ENCODE assay signal across 8 cellular contexts in genomic region chr21:34865922-34866271, GRCh38.
DNase-seq lines count a peak whose midpoint lies in the region; ATAC-seq, FAIRE-seq and TF ChIP-seq lines count a peak whose summit lies in the region.

No MANE protein-coding gene starts in this region.

- DNase-seq in CD14-positive monocyte (ENCODE audit: low spot score) = no peak
- peak; percentile 77 for DNase-seq in activated CD4-positive, alpha-beta T cell treated with anti-CD3 and anti-CD28 coated beads, Interleukin-2, amount 10 ng/mL, durations not matched to agents 24 days and 14 days
- DNase-seq in naive thymus-derived CD4-positive, alpha-beta T cell = no peak
- DNase-seq in NCI-H226 = no peak
- no peak for DNase-seq in kidney
- no peak for DNase-seq in NCI-H1436 (lab: John Stamatoyannopoulos, UW)

- CTCF ChIA-PET in naive thymus-derived CD4-positive, alpha-beta T cell (lab: Charles Lee) = no interaction called here

- H3K9me3 ChIP-seq in naive thymus-derived CD4-positive, alpha-beta T cell (ENCODE audit: control insufficient read depth in 2 of 3, low read length in 3 of 3) = no peaks in the 10 kb centered on the region
- no peaks in the 10 kb centered on the region for H3K9me3 ChIP-seq in kidney (ENCODE audit: control insufficient read depth in 1 of 2, low read length in 2 of 2)

- TF ChIP-seq CTCF in CD14-positive monocyte (IDR thresholded peaks at IDR 0.05) (no peak), kidney (IDR thresholded peaks at IDR 0.05; ENCODE audit: borderline replicate concordance, extremely low read depth, insufficient read depth) (no peak)

- no peak overlapping the region for H3K4me3 ChIP-seq in naive thymus-derived CD4-positive, alpha-beta T cell (ENCODE audit: low read length)
- H3K4me3 ChIP-seq in kidney (ENCODE audit: low read length in 2 of 2) = no peak overlapping the region

- peaks cover 91 to 94% of the 10 kb centered on the region in 2 donors for H3K36me3 Mint-ChIP-seq in CD14-positive monocyte
- H3K36me3 Mint-ChIP-seq in activated CD4-positive, alpha-beta T cell treated with anti-CD3 and anti-CD28 coated beads, Interleukin-2, amount 10 ng/mL, durations not matched to agents 24 days and 14 days (ENCODE audit: low read depth) = peaks cover 76% of the 10 kb centered on the region
- H3K36me3 Mint-ChIP-seq in naive thymus-derived CD4-positive, alpha-beta T cell = peaks cover 6 to 69% (median 38%) of the 10 kb centered on the region in 5 donors

- ATAC-seq in GM19467 (IDR thresholded peaks at IDR 0.05; ENCODE audit: unreplicated experiment) = peak; percentile 89
- ATAC-seq in HG03378 (IDR thresholded peaks at IDR 0.05; ENCODE audit: unreplicated experiment) = peak; percentile 88
- ATAC-seq in naive thymus-derived CD4-positive, alpha-beta T cell = peak; percentile 60

- H3K27me3 ChIP-seq in naive thymus-derived CD4-positive, alpha-beta T cell (ENCODE audit: control insufficient read depth in 2 of 2, insufficient read depth in 2 of 2, low read length in 2 of 2) = no peaks in the 10 kb centered on the region

- H3K9me3 Mint-ChIP-seq in CD14-positive monocyte = peaks cover 0 to 2% (median 0%) of the 10 kb centered on the region in 7 donors
- no peaks in the 10 kb centered on the region for H3K9me3 Mint-ChIP-seq in activated CD4-positive, alpha-beta T cell treated with anti-CD3 and anti-CD28 coated beads, Interleukin-2, amount 10 ng/mL, durations not matched to agents 24 days and 14 days
- H3K9me3 Mint-ChIP-seq in naive thymus-derived CD4-positive, alpha-beta T cell = peaks cover 0 to 3% (median 0%) of the 10 kb centered on the region in 11 donors

- POLR2A ChIA-PET in naive thymus-derived CD4-positive, alpha-beta T cell (lab: Charles Lee) = no interaction called here

- no peak overlapping the region for H3K9ac ChIP-seq in kidney (ENCODE audit: low read length in 2 of 2)

- H3K4me1 ChIP-seq in naive thymus-derived CD4-positive, alpha-beta T cell (ENCODE audit: control insufficient read depth in 2 of 2, insufficient read depth in 2 of 2, low read length in 2 of 2) = peaks cover 0 to 16% of the 10 kb centered on the region in 2 donors
- H3K4me1 ChIP-seq in kidney (ENCODE audit: control insufficient read depth in 1 of 2, insufficient read depth in 1 of 2, low read depth in 1 of 2, low read length in 2 of 2) = peaks cover 0 to 5% of the 10 kb centered on the region in 2 donors

- no peak overlapping the region for H3K27ac ChIP-seq in naive thymus-derived CD4-positive, alpha-beta T cell (ENCODE audit: low read depth, low read length)
- H3K27ac ChIP-seq in kidney (ENCODE audit: low read depth in 2 of 2, low read length in 2 of 2) = no peak overlapping the region

- H3K4me3 Mint-ChIP-seq in CD14-positive monocyte = peak overlapping the region; percentile 39 to 64
- H3K4me3 Mint-ChIP-seq in activated CD4-positive, alpha-beta T cell treated with anti-CD3 and anti-CD28 coated beads, Interleukin-2, amount 10 ng/mL, durations not matched to agents 24 days and 14 days = peak overlapping the region; percentile 68
- peak overlapping the region in 1 of 10 donors; percentile 75 for H3K4me3 Mint-ChIP-seq in naive thymus-derived CD4-positive, alpha-beta T cell

- FAIRE-seq in kidney (lab: Jason Lieb, UNC) = no peak

- intact Hi-C loops in CD14-positive monocyte (cut with micrococcal nuclease) = loop anchor here in 1 of 2 donors (2.0 to 5.0 kb wide), 3 partner anchors 15 to 119 kb away; no protein-coding TSS in a partner anchor
- intact Hi-C loops in activated CD4-positive, alpha-beta T cell treated with anti-CD3 and anti-CD28 coated beads, Interleukin-2, amount 10 ng/mL, durations not matched to agents 24 days and 14 days (cut with micrococcal nuclease) = loop anchor here (2.0 kb wide), 1 partner anchor 21 kb away; no protein-coding TSS in a partner anchor
- intact Hi-C loops in naive thymus-derived CD4-positive, alpha-beta T cell (cut with micrococcal nuclease) = no loop called here
- intact Hi-C loops in kidney (cut with DNase I) = no loop called here

- peaks cover 9 to 91% (median 12%) of the 10 kb centered on the region in 3 experiments for H3K36me3 ChIP-seq in naive thymus-derived CD4-positive, alpha-beta T cell (ENCODE audit: control insufficient read depth in 2 of 3, insufficient read depth in 3 of 3, low read length in 3 of 3)
- no peaks in the 10 kb centered on the region for H3K36me3 ChIP-seq in kidney (ENCODE audit: control insufficient read depth in 1 of 2, insufficient read depth in 2 of 2, low read length in 2 of 2)

- peaks cover 11 to 17% (median 14%) of the 10 kb centered on the region in 3 donors for H3K27me3 Mint-ChIP-seq in CD14-positive monocyte (ENCODE audit: low read depth in 3 of 3)
- H3K27me3 Mint-ChIP-seq in activated CD4-positive, alpha-beta T cell treated with anti-CD3 and anti-CD28 coated beads, Interleukin-2, amount 10 ng/mL, durations not matched to agents 24 days and 14 days = no peaks in the 10 kb centered on the region
- H3K27me3 Mint-ChIP-seq in naive thymus-derived CD4-positive, alpha-beta T cell = no peaks in the 10 kb centered on the region

- H3K4me1 Mint-ChIP-seq in CD14-positive monocyte = peaks cover 54% of the 10 kb centered on the region
- peaks cover 38% of the 10 kb centered on the region for H3K4me1 Mint-ChIP-seq in activated CD4-positive, alpha-beta T cell treated with anti-CD3 and anti-CD28 coated beads, Interleukin-2, amount 10 ng/mL, durations not matched to agents 24 days and 14 days
- H3K4me1 Mint-ChIP-seq in naive thymus-derived CD4-positive, alpha-beta T cell = peaks cover 23 to 61% (median 47%) of the 10 kb centered on the region in 7 donors

- peak overlapping the region; percentile 88 to 93 (median 90) for H3K27ac Mint-ChIP-seq in CD14-positive monocyte
- peak overlapping the region; percentile 82 for H3K27ac Mint-ChIP-seq in activated CD4-positive, alpha-beta T cell treated with anti-CD3 and anti-CD28 coated beads, Interleukin-2, amount 10 ng/mL, durations not matched to agents 24 days and 14 days
- peak overlapping the region in 7 of 9 donors; percentile 40 to 79 (median 52) for H3K27ac Mint-ChIP-seq in naive thymus-derived CD4-positive, alpha-beta T cell
